7 cellular contexts compared by ENCODE assay signal in the genomic region with DNA sequence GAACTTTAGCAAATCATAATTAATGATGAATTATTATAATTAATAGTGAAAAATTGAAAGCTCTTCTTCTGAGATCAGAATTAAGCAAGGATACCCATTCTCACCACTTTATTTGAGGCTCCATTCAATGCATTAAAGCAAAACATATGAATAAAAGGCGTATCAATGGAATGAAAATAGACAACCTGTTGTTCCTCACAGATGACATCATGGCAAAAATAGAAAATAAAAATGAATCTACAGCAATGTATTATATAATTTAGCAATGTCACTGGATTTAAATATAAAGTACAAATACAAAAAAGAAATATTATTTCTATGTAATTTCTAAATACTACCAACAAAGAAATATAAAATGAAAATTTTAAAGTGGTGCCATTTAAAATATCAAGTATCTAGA.
"Had no signal": no experiment of that assay in that cellular context is flagged by ENCODE, and none has a peak within 500 bp of the region (broad histone marks: within the 10 kb centered on the region; RNA-seq: fewer than 3 reads in every experiment).

No MANE protein-coding gene starts in this region.

- H3K4me3 ChIP-seq: GM12878 had no signal

- DNase-seq: GDM1, GF-D8 had no signal

- FAIRE-seq: GM12878, GM12891, GM12892, GM18507, GM19239 had no signal

- ATAC-seq: GM12878 had no signal
